In genomic region chr10:132184816-132185593, GRCh38 we compare ENCODE assay signal across 1 cellular context.
TF ChIP-seq lines count a peak whose summit lies in the region.

No MANE protein-coding gene starts in this region.

TF ChIP-seq in WTC11, 78 proteins besides CTCF, POLR2A, EP300 and RAD21 (continued from another document):
- no peak for TF ChIP-seq MYBL2 (CRISPR knock-in tag; IDR thresholded peaks at IDR 0.05)
- TF ChIP-seq MXD4 (CRISPR knock-in tag; IDR thresholded peaks at IDR 0.05; ENCODE audit: borderline replicate concordance): no peak
